In the genomic region with DNA sequence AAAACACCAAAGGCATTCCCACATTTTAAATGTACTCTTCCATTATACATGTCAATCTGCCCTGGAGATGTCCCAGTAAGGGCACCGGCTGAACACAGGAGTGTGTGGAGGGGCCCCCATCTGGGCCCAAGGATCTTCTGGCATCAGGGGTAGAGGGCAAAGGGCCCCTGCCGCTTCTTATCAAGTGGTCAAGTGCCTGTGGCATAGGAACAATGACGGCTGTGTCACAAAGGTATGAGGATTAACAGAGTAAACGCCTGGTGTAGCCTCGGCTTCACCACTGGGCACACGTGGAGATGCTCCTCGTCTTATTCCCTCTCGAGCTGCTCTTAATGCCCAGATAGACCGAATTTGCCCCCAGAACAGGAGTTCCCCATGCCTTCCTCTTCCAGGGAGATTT, we compare ENCODE assay signal across 13 cellular contexts.
DNase-seq lines count a peak whose midpoint lies in the region; TF ChIP-seq lines count a peak whose summit lies in the region.
"Had no signal": no experiment of that assay in that cellular context is flagged by ENCODE, and none has a peak within 500 bp of the region (broad histone marks: within the 10 kb centered on the region; RNA-seq: fewer than 3 reads in every experiment).

No MANE protein-coding gene starts in this region.

- H3K27ac ChIP-seq in hepatocyte, result peak overlapping the region; percentile 20
- H3K27ac ChIP-seq in spleen, result no peak overlapping the region
- H3K27ac ChIP-seq: BLaER1 treated with 17β-estradiol and CSF1 and Interleukin-3, amounts not matched to agents 10 nM and 100 nM had no signal

- no peaks in the 10 kb centered on the region for H3K9me2 ChIP-seq in hepatocyte (replicated peaks; ENCODE audit: insufficient read depth)

- H3K4me2 ChIP-seq in hepatocyte, result peak overlapping the region; percentile 19
- peak overlapping the region; percentile 77 for H3K4me2 ChIP-seq in skeletal muscle satellite cell (ENCODE audit: low read length)

- no peak for TF ChIP-seq POLR2A in spleen (IDR thresholded peaks at IDR 0.05)

- H3K27ac Mint-ChIP-seq in chondrocyte (ENCODE audit: unreplicated experiment), result peak overlapping the region; percentile 93
- H3K27ac Mint-ChIP-seq in HFFc6, result no peak overlapping the region

- H3K4me3 ChIP-seq in hepatocyte (no peak overlapping the region), skeletal muscle satellite cell (ENCODE audit: low read length) (peak overlapping the region; percentile 48), spleen (no peak overlapping the region)
- H3K4me3 ChIP-seq: BLaER1 treated with 17β-estradiol and CSF1 and Interleukin-3, amounts not matched to agents 10 nM and 100 nM had no signal

- H3K4me1 Mint-ChIP-seq in chondrocyte (ENCODE audit: low read depth) (peaks cover 42% of the 10 kb centered on the region), HFFc6 (ENCODE audit: low read depth) (peaks cover 3% of the 10 kb centered on the region; the same call in 1 of the 2 replicates)

- intact Hi-C loops in spleen (cut with DNase I; ENCODE audit: low total_unique reads), result no loop called here

- H3K4me3 Mint-ChIP-seq in chondrocyte (ENCODE audit: unreplicated experiment), result no peak overlapping the region
- H3K4me3 Mint-ChIP-seq in HFFc6, result no peak overlapping the region

- H3K79me2 ChIP-seq in hepatocyte, result no peaks in the 10 kb centered on the region

- H3K27me3 Mint-ChIP-seq in chondrocyte (ENCODE audit: low read depth) (peaks cover 11% of the 10 kb centered on the region), HFFc6 (ENCODE audit: insufficient read depth) (no peaks in the 10 kb centered on the region; the same call in 1 of the 2 replicates)

- H3K9ac ChIP-seq in skeletal muscle satellite cell (ENCODE audit: low read depth, low read length), result peak overlapping the region; percentile 73
- H3K9ac ChIP-seq: BLaER1 treated with 17β-estradiol and CSF1 and Interleukin-3, amounts not matched to agents 10 nM and 100 nM had no signal

- peaks cover 42% of the 10 kb centered on the region for H3K4me1 ChIP-seq in hepatocyte (ENCODE audit: insufficient read depth)
- H3K4me1 ChIP-seq in skeletal muscle satellite cell (ENCODE audit: control insufficient read depth, insufficient read depth, low read length), result peaks cover 25% of the 10 kb centered on the region
- peaks cover 0 to 1% (median 0%) of the 10 kb centered on the region in 6 donors for H3K4me1 ChIP-seq in spleen

- no peak for TF ChIP-seq CTCF in chondrocyte (IDR thresholded peaks at IDR 0.05)
- TF ChIP-seq CTCF in hepatocyte (IDR thresholded peaks at IDR 0.05; ENCODE audit: poor library complexity), result no peak
- TF ChIP-seq CTCF in spleen (IDR thresholded peaks at IDR 0.05 in 8 of 11, conservative IDR thresholded peaks at IDR 0.05 in 3 of 11), result no peak
- no peak for TF ChIP-seq CTCF in HFFc6 (IDR thresholded peaks at IDR 0.05)

- no peaks in the 10 kb centered on the region for H4K20me1 ChIP-seq in hepatocyte (ENCODE audit: insufficient read depth, poor library complexity, severe bottlenecking)
- H4K20me1 ChIP-seq: BLaER1 treated with 17β-estradiol and CSF1 and Interleukin-3, amounts not matched to agents 10 nM and 100 nM had no signal

- no peaks in the 10 kb centered on the region for H3K9me3 Mint-ChIP-seq in chondrocyte (ENCODE audit: low read depth)
- H3K9me3 Mint-ChIP-seq in HFFc6, result no peaks in the 10 kb centered on the region

- H3K9me3 ChIP-seq in hepatocyte (ENCODE audit: low read depth), result no peaks in the 10 kb centered on the region
- H3K9me3 ChIP-seq in skeletal muscle satellite cell (replicated peaks; ENCODE audit: low read length), result no peaks in the 10 kb centered on the region
- no peaks in the 10 kb centered on the region for H3K9me3 ChIP-seq in spleen
- H3K9me3 ChIP-seq: BLaER1 treated with 17β-estradiol and CSF1 and Interleukin-3, amounts not matched to agents 10 nM and 100 nM had no signal

- DNase-seq in DMS53 (lab: John Stamatoyannopoulos, UW) (peak; percentile 43), chondrocyte (ENCODE audit: low spot score) (peak; percentile 48), hepatocyte (ENCODE audit: low spot score) (no peak), hypothalamus (lab: John Stamatoyannopoulos, UW) (no peak), spleen (no peak), HFFc6 (no peak), GDM1 (lab: John Stamatoyannopoulos, UW) (no peak)
- DNase-seq: MV-4-11, NCI-H187 treated with DMSO at 0.1 percent for 48 hours, NCI-H69, SIG-M5 had no signal

- no peak overlapping the region for H2AFZ ChIP-seq in hepatocyte

- H3K27me3 ChIP-seq in hepatocyte (no peaks in the 10 kb centered on the region), skeletal muscle satellite cell (ENCODE audit: control insufficient read depth, insufficient read depth, low read length) (no peaks in the 10 kb centered on the region), spleen (replicated peaks in 1 of 7) (peaks cover 0 to 60% (median 0%) of the 10 kb centered on the region in 7 donors)
- H3K27me3 ChIP-seq: BLaER1 treated with 17β-estradiol and CSF1 and Interleukin-3, amounts not matched to agents 10 nM and 100 nM had no signal

- H3K36me3 ChIP-seq in hepatocyte (replicated peaks; ENCODE audit: insufficient read depth, low read depth), result no peaks in the 10 kb centered on the region
- H3K36me3 ChIP-seq in skeletal muscle satellite cell (ENCODE audit: insufficient read depth, low read length), result no peaks in the 10 kb centered on the region
- H3K36me3 ChIP-seq in spleen, result no peaks in the 10 kb centered on the region
- H3K36me3 ChIP-seq: BLaER1 treated with 17β-estradiol and CSF1 and Interleukin-3, amounts not matched to agents 10 nM and 100 nM had no signal

- 64% methylated on average over 9 of the region's 9 CpGs for WGBS in hepatocyte (ENCODE audit: low lambda C conversion rate, missing lambda C conversion rate)
- WGBS in spleen, 5 donors, result 89 to 92% (median 92%) methylated on average over 9 of the region's 9 CpGs

- H3K36me3 Mint-ChIP-seq in chondrocyte (ENCODE audit: low read depth) (no peaks in the 10 kb centered on the region), HFFc6 (ENCODE audit: low read depth) (no peaks in the 10 kb centered on the region)

Comparison
In these comparisons a context has a peak if more than half of its experiments do, and no peak if none do; other contexts are left out.
1. DNase-seq: peak in DMS53 (single experiment) and chondrocyte (single experiment); none in hepatocyte (single experiment), hypothalamus (0 of 51), spleen (single experiment), HFFc6 (single experiment) and GDM1 (single experiment).